ENCODE assay signal across 8 cellular contexts in genomic region chr16:85347213-85347591, GRCh38.
DNase-seq lines count a peak whose midpoint lies in the region; ATAC-seq and TF ChIP-seq lines count a peak whose summit lies in the region.

No MANE protein-coding gene starts in this region.

- no peak overlapping the region for H3K27ac ChIP-seq in SU-DHL-6 (ENCODE audit: low read depth, low read length)

- H2AFZ ChIP-seq in SU-DHL-6 (ENCODE audit: low read depth, low read length, severe bottlenecking) = no peak overlapping the region

- in situ Hi-C loops in GM13976 (cut with MboI; ENCODE audit: low sequenced_read_pairs, unreplicated experiment) (no loop called here), ACHN (cut with HindIII; ENCODE audit: low pct_ligation_motif_present, low pct_unique_long_range_greater_than_20kb, low sequenced_read_pairs) (no loop called here)

- H3K27me3 ChIP-seq in SU-DHL-6 (ENCODE audit: low read length) = no peaks in the 10 kb centered on the region

- POLR2A ChIA-PET in AG04449 (lab: Yijun Ruan, JAX) = no interaction called here

- no peaks in the 10 kb centered on the region for H3K9me2 ChIP-seq in SU-DHL-6 (replicated peaks; ENCODE audit: insufficient read depth, low read length)

- no peak overlapping the region for H3K9ac ChIP-seq in SU-DHL-6 (ENCODE audit: low read length)

- no peaks in the 10 kb centered on the region for H3F3A ChIP-seq in SU-DHL-6 (ENCODE audit: insufficient read depth)

- ATAC-seq in GM18502 (IDR thresholded peaks at IDR 0.05; ENCODE audit: poor library complexity, unreplicated experiment) (no peak), GM21528 (IDR thresholded peaks at IDR 0.05; ENCODE audit: low FRiP score, unreplicated experiment) (no peak)

- DNase-seq in AG04449 (ENCODE audit: low read depth, low spot score) = no peak
- DNase-seq in GM13976 (ENCODE audit: low spot score) = no peak
- DNase-seq in islet precursor cell = peak; percentile 77
- DNase-seq in ACHN = no peak
- no peak for DNase-seq in dedifferentiated amniotic fluid mesenchymal stem cell (ENCODE audit: extremely low spot score)

- TF ChIP-seq CTCF in AG04449 (IDR thresholded peaks at IDR 0.05; ENCODE audit: insufficient read depth, low read length, missing control alignments) (peak; percentile 44), GM13976 (IDR thresholded peaks at IDR 0.05; ENCODE audit: borderline replicate concordance, control extremely low read depth, extremely low read depth, insufficient read depth, missing control alignments) (peak; percentile 32), SU-DHL-6 (IDR thresholded peaks at IDR 0.05; ENCODE audit: insufficient read depth, low read length, poor library complexity, severe bottlenecking) (peak; percentile 39)

- H3K4me3 ChIP-seq in AG04449 (ENCODE audit: low read depth, low read length) = no peak overlapping the region
- H3K4me3 ChIP-seq in SU-DHL-6 (ENCODE audit: insufficient read depth, low read length, poor library complexity, severe bottlenecking) = no peak overlapping the region

- no peaks in the 10 kb centered on the region for H3K9me3 ChIP-seq in SU-DHL-6 (ENCODE audit: insufficient read depth, low read length)

- H3K4me2 ChIP-seq in SU-DHL-6 (ENCODE audit: low read depth, low read length, poor library complexity, severe bottlenecking) = no peak overlapping the region

- no peaks in the 10 kb centered on the region for H3K79me2 ChIP-seq in SU-DHL-6 (ENCODE audit: insufficient read depth, low read length)

- no peaks in the 10 kb centered on the region for H3K36me3 ChIP-seq in SU-DHL-6 (ENCODE audit: low read length)

- H4K20me1 ChIP-seq in SU-DHL-6 (ENCODE audit: low read depth, low read length) = no peaks in the 10 kb centered on the region

- CTCF ChIA-PET in AG04449 (lab: Yijun Ruan, JAX) = interaction anchor here (0.8 to 2.1 kb wide), 15 partner anchors 8 to 369 kb away, joined by 3 to 9 read pairs (median 4); no protein-coding TSS in a partner anchor
